In genomic region chr20:57126481-57127092, GRCh38 we compare ENCODE assay signal across 10 cellular contexts.
"Had no signal": no experiment of that assay in that cellular context is flagged by ENCODE, and none has a peak within 500 bp of the region (broad histone marks: within the 10 kb centered on the region; RNA-seq: fewer than 3 reads in every experiment).

No MANE protein-coding gene starts in this region.

- H3K36me3 ChIP-seq: esophagus squamous epithelium, ovary had no signal

- H3K27ac ChIP-seq: dorsolateral prefrontal cortex, esophagus squamous epithelium, ovary had no signal

- H3K27me3 ChIP-seq: ovary had no signal

- H3K4me3 ChIP-seq: dorsolateral prefrontal cortex, esophagus squamous epithelium, ovary had no signal

- ATAC-seq: activated CD8-positive, alpha-beta memory T cell treated with anti-CD3 and anti-CD28 coated beads, Interleukin-2, amount 10 ng/mL, durations not matched to agents 7 days and 5 days; activated naive CD4-positive, alpha-beta T cell treated with anti-CD3 and anti-CD28 coated beads, Interleukin-2, amount 50 U/mL, for 72 hours had no signal

- H3K4me1 ChIP-seq: esophagus squamous epithelium had no signal

- DNase-seq: activated CD4-positive, alpha-beta T cell treated with anti-CD3 and anti-CD28 coated beads for 1 hour; activated CD4-positive, alpha-beta T cell treated with anti-CD3 and anti-CD28 coated beads, Interleukin-2, amount 50 U/mL, for 48 hours; activated CD8-positive, alpha-beta memory T cell treated with anti-CD3 and anti-CD28 coated beads, Interleukin-2, amount 10 ng/mL, durations not matched to agents 7 days and 5 days; activated effector memory CD4-positive, alpha-beta T cell treated with Interleukin-2 at 50 U/mL for 16 hours; activated T-cell treated with anti-CD3 and anti-CD28 coated beads, Interleukin-2, amount 50 U/mL, for 24 hours; dorsolateral prefrontal cortex; esophagus squamous epithelium; stimulated activated CD4-positive, alpha-beta T cell treated with anti-CD3 and anti-CD28 coated beads, Interleukin-4, amount 100 ng/mL, for 24 hours had no signal

- H3K9me3 ChIP-seq: esophagus squamous epithelium, ovary had no signal
